ENCODE assay signal across 8 cellular contexts in the genomic region with DNA sequence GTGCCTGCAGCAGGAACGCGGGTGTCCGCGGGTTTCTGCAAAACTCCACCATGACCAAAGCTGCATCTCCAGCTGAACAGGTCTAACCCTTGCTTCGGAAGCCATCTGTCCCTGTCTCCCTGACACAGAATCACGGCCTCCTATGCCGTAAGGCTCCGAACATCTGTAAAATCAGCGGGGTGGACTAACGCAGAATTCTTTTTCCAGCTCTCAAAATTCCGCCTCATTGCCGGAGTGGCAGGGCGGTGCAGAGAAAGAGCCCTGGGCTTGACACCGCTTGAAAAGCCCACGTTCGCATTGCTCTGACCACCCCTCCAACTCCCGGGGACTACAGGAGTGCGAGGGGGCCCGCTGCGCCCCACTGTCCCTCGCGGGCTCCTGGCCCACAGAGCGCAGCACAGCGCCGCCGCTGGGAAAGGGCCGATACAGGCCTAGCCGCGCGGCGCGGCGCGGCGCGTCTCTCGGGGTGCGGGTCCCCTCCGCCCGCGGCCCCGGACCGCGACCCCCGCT. TPM values are rescaled to one million over a fixed set of nuclear protein-coding genes. Genes with fewer than 3 reads are reported as not detected.
DNase-seq lines count a peak whose midpoint lies in the region; ATAC-seq and TF ChIP-seq lines count a peak whose summit lies in the region.

No MANE protein-coding gene starts in this region.

- H3K4me1 ChIP-seq in DOHH2 (ENCODE audit: control insufficient read depth, low read length) (peaks cover 79% of the 10 kb centered on the region), endocrine pancreas (ENCODE audit: control insufficient read depth, insufficient read depth, low read length) (peaks cover 5% of the 10 kb centered on the region), mucosa of descending colon (ENCODE audit: low read depth) (peaks cover 11% of the 10 kb centered on the region), uterus (peaks cover 11 to 18% of the 10 kb centered on the region in 2 donors)

- H3K27me3 ChIP-seq in DOHH2 (ENCODE audit: control insufficient read depth, low read length) (no peaks in the 10 kb centered on the region), endocrine pancreas (ENCODE audit: control insufficient read depth, insufficient read depth, low read length) (no peaks in the 10 kb centered on the region), uterus (no peaks in the 10 kb centered on the region)

- peaks cover 15% of the 10 kb centered on the region for H4K20me1 ChIP-seq in DOHH2 (ENCODE audit: control insufficient read depth, insufficient read depth, low read depth, low read length)

- H3K36me3 ChIP-seq in DOHH2 (ENCODE audit: control insufficient read depth, low read length) (peaks cover 57% of the 10 kb centered on the region), endocrine pancreas (ENCODE audit: control insufficient read depth, insufficient read depth, low read length) (no peaks in the 10 kb centered on the region), mucosa of descending colon (ENCODE audit: low read depth) (no peaks in the 10 kb centered on the region), uterus (no peaks in the 10 kb centered on the region)

- TF ChIP-seq CTCF in DOHH2 (IDR thresholded peaks at IDR 0.05; ENCODE audit: low read depth, low read length, poor library complexity, severe bottlenecking) (peak; percentile 59), mucosa of descending colon (IDR thresholded peaks at IDR 0.05) (no peak), uterus (IDR thresholded peaks at IDR 0.05) (peak in 2 of 4 experiments; percentile 2 to 52)

- no peaks in the 10 kb centered on the region for H3K9me2 ChIP-seq in DOHH2 (replicated peaks; ENCODE audit: control insufficient read depth, low read length)

- ATAC-seq in GM19351 (IDR thresholded peaks at IDR 0.05; ENCODE audit: unreplicated experiment) (peak; percentile 34), HG03342 (IDR thresholded peaks at IDR 0.05; ENCODE audit: unreplicated experiment) (peak; percentile 47), mucosa of descending colon (peak; percentile 84)

- DNase-seq in SK-N-DZ (ENCODE audit: low spot score) (peak; percentile 44), mucosa of descending colon (peak in 1 of 3 donors; percentile 70), uterus (peak in 1 of 2 donors; percentile 47), germinal center (ENCODE audit: low spot score) (no peak)

- H3K9me3 ChIP-seq in DOHH2 (ENCODE audit: control insufficient read depth, insufficient read depth, low read length), result no peaks in the 10 kb centered on the region
- H3K9me3 ChIP-seq in endocrine pancreas (ENCODE audit: control insufficient read depth, low read length), result no peaks in the 10 kb centered on the region
- H3K9me3 ChIP-seq in mucosa of descending colon, result no peaks in the 10 kb centered on the region
- no peaks in the 10 kb centered on the region for H3K9me3 ChIP-seq in uterus

- H3K79me2 ChIP-seq in DOHH2 (ENCODE audit: control insufficient read depth, low read length), result peaks cover 52% of the 10 kb centered on the region

- H3K27ac ChIP-seq in DOHH2 (ENCODE audit: low read depth, low read length) (peak overlapping the region; percentile 71), uterus (peak overlapping the region; percentile 74 to 92)

- peak overlapping the region; percentile 83 for H3K4me3 ChIP-seq in DOHH2 (ENCODE audit: low read length)
- peak overlapping the region; percentile 91 for H3K4me3 ChIP-seq in endocrine pancreas (ENCODE audit: control insufficient read depth, insufficient read depth, low read length)
- peak overlapping the region; percentile 37 for H3K4me3 ChIP-seq in mucosa of descending colon
- H3K4me3 ChIP-seq in uterus, result peak overlapping the region; percentile 58 to 59

- peak overlapping the region; percentile 81 for H3K4me2 ChIP-seq in DOHH2 (ENCODE audit: low read length)

- peak overlapping the region; percentile 82 for H3K9ac ChIP-seq in endocrine pancreas (ENCODE audit: control insufficient read depth, insufficient read depth, low read length)

- intact Hi-C loops in mucosa of descending colon (cut with DNase I, micrococcal nuclease) (no loop called here), uterus (cut with DNase I; ENCODE audit: low total_unique reads) (no loop called here)

- H3F3A ChIP-seq in DOHH2 (ENCODE audit: control insufficient read depth, insufficient read depth), result peaks cover 17% of the 10 kb centered on the region

- TF ChIP-seq POLR2A in uterus (IDR thresholded peaks at IDR 0.05), result no peak

RNA-seq across cellular contexts. Expression of a gene that starts 0.4 kb away (rescaled TPM):
- polyA plus RNA-seq in SK-N-DZ (2014; cell fraction: cytosol; rRNA removed), result 1.2 and 2.1 TPM in 2 replicates
- polyA plus RNA-seq in SK-N-DZ (2014; cell fraction: nucleus; rRNA removed), result 0.66 and 1.7 TPM in 2 replicates
- total RNA-seq in mucosa of descending colon (10 to 100 TPM; 37.1 to 60.0 (median 48.3) TPM), uterus (10 to 100 TPM in 3 of 4 donors, 1 to 10 TPM in 1; 5.9 to 34.9 (median 22.4) TPM)

Comparison
In these comparisons a context has a peak if more than half of its experiments do, and no peak if none do; other contexts are left out.
1. H3K4me3 ChIP-seq: peak in every context shown above with its lines; median percentile 91 in endocrine pancreas; 83 in DOHH2; 58 in uterus; 37 in mucosa of descending colon.
2. ATAC-seq: peak in every context shown above with its lines; median percentile 84 in mucosa of descending colon; 47 in HG03342; 34 in GM19351.